Comparison of ENCODE assay signal across 8 cellular contexts in genomic region chr13:102395174-102395573, GRCh38. TPM values are rescaled to one million over a fixed set of nuclear protein-coding genes. Genes with fewer than 3 reads are reported as not detected.
DNase-seq lines count a peak whose midpoint lies in the region; ATAC-seq and TF ChIP-seq lines count a peak whose summit lies in the region.

No MANE protein-coding gene starts in this region.

- no peaks in the 10 kb centered on the region for H3K27me3 ChIP-seq in SJCRH30

- no peak for DNase-seq in AG04449 (ENCODE audit: low read depth, low spot score)
- no peak for DNase-seq in natural killer cell treated with Interleukin-12 subunit alpha and Interleukin-12 subunit beta and Interleukin-15 and Interleukin-18, amount 100 ng/mL, for 72 hours (ENCODE audit: low spot score)
- DNase-seq in NCI-H526 treated with DMSO at 0.1 percent for 48 hours (lab: John Stamatoyannopoulos, UW): no peak
- DNase-seq in omental fat pad (ENCODE audit: low spot score): no peak
- no peak for DNase-seq in SJCRH30

- H3K27ac Mint-ChIP-seq in dendritic cell treated with granulocyte-macrophage colony-stimulating factor and Interleukin-4, amounts not matched to agents 40 ng/mL and 50 ng/mL, for 4 days: peak overlapping the region; percentile 68
- peak overlapping the region; percentile 59 to 64 for H3K27ac Mint-ChIP-seq in natural killer cell treated with Interleukin-12 subunit alpha and Interleukin-12 subunit beta and Interleukin-15 and Interleukin-18, amount 100 ng/mL, for 72 hours

- TF ChIP-seq CTCF in AG04449 (IDR thresholded peaks at IDR 0.05; ENCODE audit: insufficient read depth, low read length, missing control alignments) (no peak), omental fat pad (IDR thresholded peaks at IDR 0.05) (no peak)

- no peaks in the 10 kb centered on the region for H3K9me3 ChIP-seq in KOPT-K1 (ENCODE audit: insufficient read depth, low read length, poor library complexity, severe bottlenecking)
- no peaks in the 10 kb centered on the region for H3K9me3 ChIP-seq in SJCRH30 (replicated peaks)

- no peaks in the 10 kb centered on the region for H3K4me1 ChIP-seq in SJCRH30

- intact Hi-C loops in dendritic cell treated with granulocyte-macrophage colony-stimulating factor and Interleukin-4, amounts not matched to agents 40 ng/mL and 50 ng/mL, for 4 days (cut with micrococcal nuclease): loop anchor here (10.0 kb wide), 1 partner anchor 450 kb away; the partner anchor contains the start of gene ERCC5

- ATAC-seq in natural killer cell treated with Interleukin-12 subunit alpha and Interleukin-12 subunit beta and Interleukin-15 and Interleukin-18, amount 100 ng/mL, for 72 hours: no peak
- ATAC-seq in GM21576 (IDR thresholded peaks at IDR 0.05; ENCODE audit: unreplicated experiment) (no peak), omental fat pad (ENCODE audit: low FRiP score) (no peak)

- H3K4me3 ChIP-seq in AG04449 (ENCODE audit: low read depth, low read length) (peak overlapping the region; percentile 63), SJCRH30 (no peak overlapping the region)

- no peaks in the 10 kb centered on the region for H3K36me3 ChIP-seq in KOPT-K1 (ENCODE audit: insufficient read depth, low read length)
- H3K36me3 ChIP-seq in SJCRH30: no peaks in the 10 kb centered on the region

- peaks cover 6% of the 10 kb centered on the region for H3K36me3 Mint-ChIP-seq in dendritic cell treated with granulocyte-macrophage colony-stimulating factor and Interleukin-4, amounts not matched to agents 40 ng/mL and 50 ng/mL, for 4 days (ENCODE audit: low read depth)
- peaks cover 5% of the 10 kb centered on the region for H3K36me3 Mint-ChIP-seq in natural killer cell treated with Interleukin-12 subunit alpha and Interleukin-12 subunit beta and Interleukin-15 and Interleukin-18, amount 100 ng/mL, for 72 hours

- H3K4me1 Mint-ChIP-seq in dendritic cell treated with granulocyte-macrophage colony-stimulating factor and Interleukin-4, amounts not matched to agents 40 ng/mL and 50 ng/mL, for 4 days (ENCODE audit: low read depth): peaks cover 18% of the 10 kb centered on the region
- H3K4me1 Mint-ChIP-seq in natural killer cell treated with Interleukin-12 subunit alpha and Interleukin-12 subunit beta and Interleukin-15 and Interleukin-18, amount 100 ng/mL, for 72 hours (ENCODE audit: low read depth in 2 of 2): peaks cover 13 to 18% of the 10 kb centered on the region in 2 donors

- H3K4me3 Mint-ChIP-seq in dendritic cell treated with granulocyte-macrophage colony-stimulating factor and Interleukin-4, amounts not matched to agents 40 ng/mL and 50 ng/mL, for 4 days: peak overlapping the region; percentile 86
- peak overlapping the region; percentile 84 for H3K4me3 Mint-ChIP-seq in natural killer cell treated with Interleukin-12 subunit alpha and Interleukin-12 subunit beta and Interleukin-15 and Interleukin-18, amount 100 ng/mL, for 72 hours

- peaks cover 43% of the 10 kb centered on the region for H3K27me3 Mint-ChIP-seq in dendritic cell treated with granulocyte-macrophage colony-stimulating factor and Interleukin-4, amounts not matched to agents 40 ng/mL and 50 ng/mL, for 4 days
- peaks cover 29 to 32% of the 10 kb centered on the region in 2 donors for H3K27me3 Mint-ChIP-seq in natural killer cell treated with Interleukin-12 subunit alpha and Interleukin-12 subunit beta and Interleukin-15 and Interleukin-18, amount 100 ng/mL, for 72 hours

- H3K27ac ChIP-seq in KOPT-K1 (ENCODE audit: low read depth, low read length, poor library complexity, severe bottlenecking) (peak overlapping the region; percentile 84), SJCRH30 (no peak overlapping the region)

- H3K9me3 Mint-ChIP-seq in dendritic cell treated with granulocyte-macrophage colony-stimulating factor and Interleukin-4, amounts not matched to agents 40 ng/mL and 50 ng/mL, for 4 days: no peaks in the 10 kb centered on the region
- no peaks in the 10 kb centered on the region for H3K9me3 Mint-ChIP-seq in natural killer cell treated with Interleukin-12 subunit alpha and Interleukin-12 subunit beta and Interleukin-15 and Interleukin-18, amount 100 ng/mL, for 72 hours

- POLR2A ChIA-PET in AG04449 (lab: Yijun Ruan, JAX): no interaction called here

- CTCF ChIA-PET in AG04449 (lab: Yijun Ruan, JAX): no interaction called here

RNA-seq across cellular contexts. Expression of gene FGF14, which starts 6.7 kb away (rescaled TPM):
- not detected for total RNA-seq in natural killer cell treated with Interleukin-12 subunit alpha and Interleukin-12 subunit beta and Interleukin-15 and Interleukin-18, amount 100 ng/mL, for 72 hours
- total RNA-seq in omental fat pad: 1 to 10 TPM in 2 of 4 donors, under 1 TPM in 2; 0.12 to 3.5 (median 1.3) TPM
- total RNA-seq in SJCRH30 (2014; rRNA removed; shearing (Covaris generic)): 0.02 TPM in 1 of 2 replicates, not detected in the other
